In genomic region chr17:63189082-63189481, GRCh38 we compare ENCODE assay signal across 11 cellular contexts.
A peak's percentile ranks its signal among the peaks of the same experiment; 100 is the strongest.
DNase-seq lines count a peak whose midpoint lies in the region; ATAC-seq, FAIRE-seq and TF ChIP-seq lines count a peak whose summit lies in the region.
"Had no signal": no experiment of that assay in that cellular context is flagged by ENCODE, and none has a peak within 500 bp of the region (broad histone marks: within the 10 kb centered on the region; RNA-seq: fewer than 3 reads in every experiment).

No MANE protein-coding gene starts in this region.

- no peak for FAIRE-seq in D721Med (lab: Jason Lieb, UNC)

- DNase-seq in H4 (ENCODE audit: low spot score), result peak; percentile 33
- peak; percentile 54 for DNase-seq in RPMI7951 (ENCODE audit: low read depth)
- peak; percentile 63 for DNase-seq in epithelial cell of esophagus (ENCODE audit: low read depth)
- DNase-seq in renal cortical epithelial cell (ENCODE audit: low read depth), result peak; percentile 31
- DNase-seq in D721Med (ENCODE audit: insufficient read length, low spot score), result no peak
- no peak for DNase-seq in activated CD4-positive, CD25-positive, alpha-beta regulatory T cell treated with anti-CD3 and anti-CD28 coated beads, Interleukin-2, amount 50 U/mL, for 72 hours
- DNase-seq in activated T-cell treated with anti-CD3 and anti-CD28 coated beads, Interleukin-2, amount 50 U/mL, for 1 hour, result no peak
- DNase-seq: activated CD4-positive, CD25-positive, alpha-beta regulatory T cell; NCI-H1694; right lobe of liver had no signal

- no peak for TF ChIP-seq CTCF in epithelial cell of esophagus (IDR thresholded peaks at IDR 0.05; ENCODE audit: insufficient read depth, low read depth, low read length, missing control alignments)
- no peak for TF ChIP-seq CTCF in D721Med (IDR thresholded peaks at IDR 0.05; ENCODE audit: insufficient read depth, missing control alignments)

- ATAC-seq in HG02840 (IDR thresholded peaks at IDR 0.05; ENCODE audit: low FRiP score, unreplicated experiment), result no peak
- ATAC-seq: right lobe of liver had no signal

- H3K4me3 ChIP-seq in epithelial cell of esophagus (ENCODE audit: low read length), result no peak overlapping the region
- H3K4me3 ChIP-seq: right lobe of liver had no signal

Comparison
In these comparisons a context has a peak if more than half of its experiments do, and no peak if none do; other contexts are left out.
1. DNase-seq: peak in H4 (single experiment), RPMI7951 (single experiment), epithelial cell of esophagus (single experiment) and renal cortical epithelial cell (single experiment); none in D721Med (single experiment), activated CD4-positive, CD25-positive, alpha-beta regulatory T cell treated with anti-CD3 and anti-CD28 coated beads, Interleukin-2, amount 50 U/mL, for 72 hours (single experiment) and activated T-cell treated with anti-CD3 and anti-CD28 coated beads, Interleukin-2, amount 50 U/mL, for 1 hour (single experiment).